In the genomic region with DNA sequence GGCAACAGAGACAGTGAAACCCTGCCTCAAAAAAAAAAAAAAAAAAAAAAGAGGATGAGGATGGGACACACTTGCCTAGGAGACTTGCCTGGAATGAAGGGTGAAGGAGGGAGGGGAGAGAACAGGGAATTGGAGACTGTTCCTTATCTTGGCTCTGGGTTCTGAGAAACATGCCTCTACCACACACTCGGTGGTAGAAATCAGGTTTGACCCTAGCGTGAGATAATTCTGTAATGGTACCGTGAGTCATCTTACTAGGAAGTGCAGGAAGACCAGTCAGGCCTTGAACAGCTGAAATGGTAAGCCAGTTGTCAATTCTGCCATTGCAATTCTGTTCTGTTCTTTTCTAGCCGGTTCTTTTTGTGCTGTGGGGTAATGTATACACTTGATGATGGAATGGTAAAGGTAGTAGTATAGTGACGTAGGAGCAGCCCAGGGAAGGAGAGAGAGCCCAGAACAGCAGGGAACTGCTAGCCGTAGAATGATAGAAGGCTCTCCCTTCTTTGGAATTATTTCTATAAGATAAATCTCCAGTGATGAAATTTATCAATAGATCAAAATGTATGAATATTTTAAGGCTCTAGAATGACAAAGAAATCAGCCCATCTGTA, we compare ENCODE assay signal across 1 cellular context.
TF ChIP-seq lines count a peak whose summit lies in the region.

No MANE protein-coding gene starts in this region.

TF ChIP-seq in K562, 482 proteins besides CTCF, POLR2A, EP300 and RAD21 (continued from another document and continues in another):
- TF ChIP-seq, protein P1, sequence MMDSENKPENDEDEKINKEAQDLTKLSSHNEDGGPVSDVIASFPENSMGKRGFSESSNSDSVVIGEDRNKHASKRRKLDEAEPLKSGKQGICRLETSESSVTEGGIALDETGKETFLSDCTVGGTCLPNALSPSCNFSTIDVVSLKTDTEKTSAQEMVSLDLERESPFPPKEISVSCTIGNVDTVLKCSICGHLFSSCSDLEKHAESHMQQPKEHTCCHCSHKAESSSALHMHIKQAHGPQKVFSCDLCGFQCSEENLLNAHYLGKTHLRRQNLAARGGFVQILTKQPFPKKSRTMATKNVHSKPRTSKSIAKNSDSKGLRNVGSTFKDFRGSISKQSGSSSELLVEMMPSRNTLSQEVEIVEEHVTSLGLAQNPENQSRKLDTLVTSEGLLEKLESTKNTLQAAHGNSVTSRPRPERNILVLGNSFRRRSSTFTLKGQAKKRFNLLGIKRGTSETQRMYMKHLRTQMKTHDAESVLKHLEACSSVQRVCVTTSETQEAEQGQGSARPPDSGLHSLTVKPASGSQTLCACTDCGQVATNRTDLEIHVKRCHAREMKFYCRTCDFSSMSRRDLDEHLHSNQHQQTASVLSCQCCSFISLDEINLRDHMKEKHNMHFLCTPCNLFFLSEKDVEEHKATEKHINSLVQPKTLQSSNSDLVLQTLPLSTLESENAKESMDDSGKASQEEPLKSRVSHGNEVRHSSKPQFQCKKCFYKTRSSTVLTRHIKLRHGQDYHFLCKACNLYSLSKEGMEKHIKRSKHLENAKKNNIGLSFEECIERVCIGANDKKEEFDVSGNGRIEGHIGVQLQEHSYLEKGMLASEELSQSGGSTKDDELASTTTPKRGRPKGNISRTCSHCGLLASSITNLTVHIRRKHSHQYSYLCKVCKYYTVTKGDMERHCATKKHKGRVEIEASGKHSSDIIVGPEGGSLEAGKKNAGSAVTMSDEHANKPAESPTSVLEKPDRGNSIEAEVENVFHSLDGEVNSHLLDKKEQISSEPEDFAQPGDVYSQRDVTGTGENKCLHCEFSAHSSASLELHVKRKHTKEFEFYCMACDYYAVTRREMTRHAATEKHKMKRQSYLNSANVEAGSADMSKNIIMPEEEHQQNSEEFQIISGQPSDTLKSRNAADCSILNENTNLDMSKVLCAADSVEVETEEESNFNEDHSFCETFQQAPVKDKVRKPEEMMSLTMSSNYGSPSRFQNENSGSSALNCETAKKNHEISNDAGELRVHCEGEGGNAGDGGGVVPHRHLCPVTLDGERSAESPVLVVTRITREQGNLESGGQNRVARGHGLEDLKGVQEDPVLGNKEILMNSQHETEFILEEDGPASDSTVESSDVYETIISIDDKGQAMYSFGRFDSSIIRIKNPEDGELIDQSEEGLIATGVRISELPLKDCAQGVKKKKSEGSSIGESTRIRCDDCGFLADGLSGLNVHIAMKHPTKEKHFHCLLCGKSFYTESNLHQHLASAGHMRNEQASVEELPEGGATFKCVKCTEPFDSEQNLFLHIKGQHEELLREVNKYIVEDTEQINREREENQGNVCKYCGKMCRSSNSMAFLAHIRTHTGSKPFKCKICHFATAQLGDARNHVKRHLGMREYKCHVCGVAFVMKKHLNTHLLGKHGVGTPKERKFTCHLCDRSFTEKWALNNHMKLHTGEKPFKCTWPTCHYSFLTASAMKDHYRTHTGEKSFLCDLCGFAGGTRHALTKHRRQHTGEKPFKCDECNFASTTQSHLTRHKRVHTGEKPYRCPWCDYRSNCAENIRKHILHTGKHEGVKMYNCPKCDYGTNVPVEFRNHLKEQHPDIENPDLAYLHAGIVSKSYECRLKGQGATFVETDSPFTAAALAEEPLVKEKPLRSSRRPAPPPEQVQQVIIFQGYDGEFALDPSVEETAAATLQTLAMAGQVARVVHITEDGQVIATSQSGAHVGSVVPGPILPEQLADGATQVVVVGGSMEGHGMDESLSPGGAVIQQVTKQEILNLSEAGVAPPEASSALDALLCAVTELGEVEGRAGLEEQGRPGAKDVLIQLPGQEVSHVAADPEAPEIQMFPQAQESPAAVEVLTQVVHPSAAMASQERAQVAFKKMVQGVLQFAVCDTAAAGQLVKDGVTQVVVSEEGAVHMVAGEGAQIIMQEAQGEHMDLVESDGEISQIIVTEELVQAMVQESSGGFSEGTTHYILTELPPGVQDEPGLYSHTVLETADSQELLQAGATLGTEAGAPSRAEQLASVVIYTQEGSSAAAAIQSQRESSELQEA (IDR thresholded peaks at IDR 0.05; ENCODE audit: low read depth), result no peak
- no peak for TF ChIP-seq SP2 (IDR thresholded peaks at IDR 0.05; ENCODE audit: extremely low read depth, low read depth, low read length, poor library complexity, severe bottlenecking)
- peak; percentile 76 for TF ChIP-seq ATF7 (IDR thresholded peaks at IDR 0.05)
- no peak for TF ChIP-seq CEBPB (tag; IDR thresholded peaks at IDR 0.05)
- no peak for TF ChIP-seq PHF21A (IDR thresholded peaks at IDR 0.05; ENCODE audit: borderline replicate concordance, low read depth)
- no peak for TF ChIP-seq STAT5B (CRISPR knock-in tag; IDR thresholded peaks at IDR 0.05)
- TF ChIP-seq PREB (CRISPR knock-in tag; IDR thresholded peaks at IDR 0.05), result no peak
- peak in 1 of 2 experiments; percentile 97; a peak in 2 of 4 replicates for TF ChIP-seq HDAC1 (IDR thresholded peaks at IDR 0.05)
- TF ChIP-seq ARID3A (IDR thresholded peaks at IDR 0.05; ENCODE audit: borderline replicate concordance, low read depth, low read length), result peak; percentile 64; the same call in 1 of the 2 replicates
- TF ChIP-seq ZFX (CRISPR knock-in tag; IDR thresholded peaks at IDR 0.05), result peak; percentile 47
- 0 out of 2 replicates have a peak, but pooled peaks have one; percentile 26 for TF ChIP-seq ZNF584 (CRISPR knock-in tag; IDR thresholded peaks at IDR 0.05; ENCODE audit: low read depth)
- TF ChIP-seq JUN (IDR thresholded peaks at IDR 0.05; ENCODE audit: borderline replicate concordance, low read depth, low read length), result peak; percentile 88
- no peak for TF ChIP-seq JUN (CRISPR knock-in tag; IDR thresholded peaks at IDR 0.05; ENCODE audit: borderline replicate concordance)
- no peak for TF ChIP-seq ZNF764 (CRISPR knock-in tag; IDR thresholded peaks at IDR 0.05; ENCODE audit: low read depth)
- TF ChIP-seq TCF3 (CRISPR knock-in tag; IDR thresholded peaks at IDR 0.05), result peak; percentile 71
- TF ChIP-seq CBFA2T3 (IDR thresholded peaks at IDR 0.05), result peak; percentile 77
- TF ChIP-seq NR2C1 (IDR thresholded peaks at IDR 0.05), result peak; percentile 43; the same call in 1 of the 2 replicates
- TF ChIP-seq NR2C1 (tag; IDR thresholded peaks at IDR 0.05), result peak; percentile 72; the same call in 1 of the 2 replicates
- TF ChIP-seq NFE2 (IDR thresholded peaks at IDR 0.05; ENCODE audit: low read depth), result peak; percentile 59
- TF ChIP-seq SMARCA5 (IDR thresholded peaks at IDR 0.05), result no peak
- TF ChIP-seq SOX6 (IDR thresholded peaks at IDR 0.05), result peak; percentile 73; the same call in 1 of the 2 replicates
- TF ChIP-seq, protein P2, sequence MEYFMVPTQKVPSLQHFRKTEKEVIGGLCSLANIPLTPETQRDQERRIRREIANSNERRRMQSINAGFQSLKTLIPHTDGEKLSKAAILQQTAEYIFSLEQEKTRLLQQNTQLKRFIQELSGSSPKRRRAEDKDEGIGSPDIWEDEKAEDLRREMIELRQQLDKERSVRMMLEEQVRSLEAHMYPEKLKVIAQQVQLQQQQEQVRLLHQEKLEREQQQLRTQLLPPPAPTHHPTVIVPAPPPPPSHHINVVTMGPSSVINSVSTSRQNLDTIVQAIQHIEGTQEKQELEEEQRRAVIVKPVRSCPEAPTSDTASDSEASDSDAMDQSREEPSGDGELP (CRISPR knock-in tag; IDR thresholded peaks at IDR 0.05; ENCODE audit: borderline replicate concordance), result peak; percentile 46; the same call in 1 of the 2 replicates
- TF ChIP-seq FOXJ2 (tag; IDR thresholded peaks at IDR 0.05), result no peak
- no peak for TF ChIP-seq CAMTA2 (CRISPR knock-in tag; conservative IDR thresholded peaks at IDR 0.05)
- TF ChIP-seq SMARCC2 (IDR thresholded peaks at IDR 0.05; ENCODE audit: low read depth), result peak; percentile 64
- TF ChIP-seq ESRRB (CRISPR knock-in tag; IDR thresholded peaks at IDR 0.05; ENCODE audit: borderline replicate concordance), result no peak
- TF ChIP-seq, protein P3, sequence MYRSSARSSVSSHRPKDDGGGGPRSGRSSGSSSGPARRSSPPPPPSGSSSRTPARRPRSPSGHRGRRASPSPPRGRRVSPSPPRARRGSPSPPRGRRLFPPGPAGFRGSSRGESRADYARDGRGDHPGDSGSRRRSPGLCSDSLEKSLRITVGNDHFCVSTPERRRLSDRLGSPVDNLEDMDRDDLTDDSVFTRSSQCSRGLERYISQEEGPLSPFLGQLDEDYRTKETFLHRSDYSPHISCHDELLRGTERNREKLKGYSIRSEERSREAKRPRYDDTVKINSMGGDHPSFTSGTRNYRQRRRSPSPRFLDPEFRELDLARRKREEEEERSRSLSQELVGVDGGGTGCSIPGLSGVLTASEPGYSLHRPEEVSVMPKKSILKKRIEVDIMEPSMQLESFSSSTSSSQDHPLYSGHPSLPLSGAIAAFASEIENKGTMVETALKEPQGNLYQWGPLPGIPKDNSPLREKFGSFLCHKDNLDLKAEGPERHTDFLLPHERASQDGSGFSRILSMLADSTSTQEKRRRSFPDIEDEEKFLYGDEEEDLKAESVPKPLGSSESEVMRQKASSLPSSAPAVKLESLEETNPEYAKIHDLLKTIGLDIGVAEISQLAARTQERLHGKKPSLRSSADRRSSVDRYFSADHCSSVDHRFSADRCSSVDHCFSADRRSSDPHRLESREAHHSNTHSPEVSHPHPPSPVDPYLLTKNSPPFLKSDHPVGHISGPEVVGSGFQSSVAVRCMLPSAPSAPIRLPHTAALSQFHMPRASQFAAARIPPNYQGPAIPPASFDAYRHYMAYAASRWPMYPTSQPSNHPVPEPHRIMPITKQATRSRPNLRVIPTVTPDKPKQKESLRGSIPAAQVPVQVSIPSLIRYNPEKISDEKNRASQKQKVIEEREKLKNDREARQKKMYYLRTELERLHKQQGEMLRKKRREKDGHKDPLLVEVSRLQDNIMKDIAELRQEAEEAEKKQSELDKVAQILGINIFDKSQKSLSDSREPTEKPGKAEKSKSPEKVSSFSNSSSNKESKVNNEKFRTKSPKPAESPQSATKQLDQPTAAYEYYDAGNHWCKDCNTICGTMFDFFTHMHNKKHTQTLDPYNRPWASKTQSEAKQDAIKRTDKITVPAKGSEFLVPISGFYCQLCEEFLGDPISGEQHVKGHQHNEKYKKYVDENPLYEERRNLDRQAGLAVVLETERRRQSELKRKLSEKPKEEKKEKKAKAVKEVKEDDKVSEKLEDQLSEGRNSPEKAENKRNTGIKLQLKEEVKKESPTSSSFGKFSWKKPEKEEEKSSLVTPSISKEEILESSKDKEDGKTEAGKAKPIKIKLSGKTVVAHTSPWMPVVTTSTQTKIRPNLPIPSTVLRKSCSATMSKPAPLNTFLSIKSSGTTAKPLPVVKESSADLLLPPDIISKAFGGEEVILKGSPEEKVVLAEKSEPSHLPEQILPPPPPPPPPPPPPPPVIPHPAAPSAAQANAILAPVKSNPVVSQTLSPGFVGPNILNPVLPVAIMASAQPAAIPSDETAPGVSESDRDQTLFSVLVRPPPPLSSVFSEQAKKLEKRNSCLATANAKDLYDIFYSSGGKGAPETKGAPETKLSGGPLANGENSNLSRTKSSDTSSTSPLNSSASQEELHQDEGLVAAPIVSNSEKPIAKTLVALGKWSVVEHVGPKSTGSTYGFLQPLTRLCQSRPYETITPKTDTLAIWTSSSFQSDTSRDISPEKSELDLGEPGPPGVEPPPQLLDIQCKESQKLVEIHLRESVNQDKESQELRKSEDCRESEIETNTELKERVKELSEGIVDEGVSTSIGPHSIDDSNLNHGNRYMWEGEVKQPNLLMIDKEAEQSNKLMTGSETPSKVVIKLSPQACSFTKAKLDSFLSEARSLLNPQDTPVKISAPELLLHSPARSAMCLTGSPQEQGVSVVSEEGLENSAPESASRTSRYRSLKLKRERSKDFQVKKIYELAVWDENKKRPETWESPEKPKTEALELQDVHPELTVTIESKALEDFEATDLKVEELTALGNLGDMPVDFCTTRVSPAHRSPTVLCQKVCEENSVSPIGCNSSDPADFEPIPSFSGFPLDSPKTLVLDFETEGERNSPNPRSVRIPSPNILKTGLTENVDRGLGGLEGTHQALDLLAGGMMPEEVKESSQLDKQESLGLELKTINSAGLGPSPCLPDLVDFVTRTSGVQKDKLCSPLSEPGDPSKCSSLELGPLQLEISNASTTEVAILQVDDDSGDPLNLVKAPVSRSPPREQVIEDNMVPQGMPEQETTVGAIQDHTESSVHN (IDR thresholded peaks at IDR 0.05; ENCODE audit: borderline replicate concordance in 1 of 2, low read depth in 1 of 2), result peak in 1 of 2 experiments; percentile 59; a peak in 2 of 4 replicates
- TF ChIP-seq MYBL2 (IDR thresholded peaks at IDR 0.05; ENCODE audit: low read depth), result no peak
- no peak for TF ChIP-seq MYBL2 (CRISPR knock-in tag; IDR thresholded peaks at IDR 0.05; ENCODE audit: borderline replicate concordance)
- TF ChIP-seq LEF1 (IDR thresholded peaks at IDR 0.05), result peak; percentile 15; the same call in 1 of the 2 replicates
- TF ChIP-seq MEIS2 (IDR thresholded peaks at IDR 0.05; ENCODE audit: partially characterized antibody), result peak; percentile 2
- peak; percentile 63; the same call in 1 of the 2 replicates for TF ChIP-seq NBN (IDR thresholded peaks at IDR 0.05; ENCODE audit: low read depth)
- 0 out of 2 replicates have a peak, but pooled peaks have one; percentile 50 for TF ChIP-seq ETV5 (CRISPR knock-in tag; IDR thresholded peaks at IDR 0.05; ENCODE audit: low read depth)
- peak; percentile 37; the same call in 1 of the 2 replicates for TF ChIP-seq L3MBTL2 (IDR thresholded peaks at IDR 0.05)
- peak; percentile 76 for TF ChIP-seq TAF9B (IDR thresholded peaks at IDR 0.05; ENCODE audit: partially characterized antibody)
- TF ChIP-seq NCOR1 (IDR thresholded peaks at IDR 0.05), result peak; percentile 38; the same call in 1 of the 2 replicates
- no peak for TF ChIP-seq SLC30A9 (CRISPR knock-in tag; IDR thresholded peaks at IDR 0.05)
